ENCODE assay signal across 1 cellular context in genomic region chr7:91089382-91089963, GRCh38.
TF ChIP-seq lines count a peak whose summit lies in the region.

No MANE protein-coding gene starts in this region.

TF ChIP-seq in WTC11, 78 proteins besides CTCF, POLR2A, EP300 and RAD21 (continued from another document):
- no peak for TF ChIP-seq ZSCAN18 (CRISPR knock-in tag; IDR thresholded peaks at IDR 0.05)
- no peak for TF ChIP-seq GABPB1 (CRISPR knock-in tag; IDR thresholded peaks at IDR 0.05)
- TF ChIP-seq CDX4 (CRISPR knock-in tag; IDR thresholded peaks at IDR 0.05; ENCODE audit: borderline replicate concordance) = no peak
